1 cellular context compared by ENCODE assay signal in the genomic region with DNA sequence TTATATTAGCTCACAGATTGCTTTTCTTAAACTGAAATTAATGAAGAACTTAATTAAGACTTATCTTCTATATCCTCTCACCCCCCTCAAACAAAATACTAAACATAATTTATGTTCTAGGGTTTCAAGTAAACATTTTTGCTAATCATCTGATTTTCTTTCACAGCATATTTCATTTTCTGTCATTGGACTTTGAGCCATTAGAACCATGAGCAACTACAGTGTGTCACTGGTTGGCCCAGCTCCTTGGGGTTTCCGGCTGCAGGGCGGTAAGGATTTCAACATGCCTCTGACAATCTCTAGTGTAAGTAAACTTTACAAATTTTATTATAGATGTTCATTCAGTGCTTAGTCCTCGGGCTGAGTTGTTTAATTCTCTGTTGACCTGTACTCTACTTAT.
A peak's percentile ranks its signal among the peaks of the same experiment; 100 is the strongest.
TF ChIP-seq lines count a peak whose summit lies in the region.

No MANE protein-coding gene starts in this region.

TF ChIP-seq in HepG2, 621 proteins besides CTCF, POLR2A, EP300 and RAD21 (continued from another document and continues in another):
- TF ChIP-seq, protein P1, sequence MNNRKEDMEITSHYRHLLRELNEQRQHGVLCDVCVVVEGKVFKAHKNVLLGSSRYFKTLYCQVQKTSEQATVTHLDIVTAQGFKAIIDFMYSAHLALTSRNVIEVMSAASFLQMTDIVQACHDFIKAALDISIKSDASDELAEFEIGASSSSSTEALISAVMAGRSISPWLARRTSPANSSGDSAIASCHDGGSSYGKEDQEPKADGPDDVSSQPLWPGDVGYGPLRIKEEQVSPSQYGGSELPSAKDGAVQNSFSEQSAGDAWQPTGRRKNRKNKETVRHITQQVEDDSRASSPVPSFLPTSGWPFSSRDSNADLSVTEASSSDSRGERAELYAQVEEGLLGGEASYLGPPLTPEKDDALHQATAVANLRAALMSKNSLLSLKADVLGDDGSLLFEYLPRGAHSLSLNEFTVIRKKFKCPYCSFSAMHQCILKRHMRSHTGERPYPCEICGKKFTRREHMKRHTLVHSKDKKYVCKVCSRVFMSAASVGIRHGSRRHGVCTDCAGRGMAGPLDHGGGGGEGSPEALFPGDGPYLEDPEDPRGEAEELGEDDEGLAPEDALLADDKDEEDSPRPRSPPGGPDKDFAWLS (CRISPR knock-in tag; IDR thresholded peaks at IDR 0.05; ENCODE audit: borderline replicate concordance): no peak
- no peak for TF ChIP-seq SMYD3 (CRISPR knock-in tag; IDR thresholded peaks at IDR 0.05)
- TF ChIP-seq IKZF4 (CRISPR knock-in tag; IDR thresholded peaks at IDR 0.05; ENCODE audit: borderline replicate concordance, low read depth, not compliant biosample characterization): no peak
- 0 out of 2 replicates have a peak, but pooled peaks have one; percentile 24 for TF ChIP-seq RCOR2 (CRISPR knock-in tag; IDR thresholded peaks at IDR 0.05)
- TF ChIP-seq GABPB1 (CRISPR knock-in tag; IDR thresholded peaks at IDR 0.05): peak; percentile 30; the same call in 1 of the 2 replicates
- no peak for TF ChIP-seq FOXC1 (CRISPR knock-in tag; IDR thresholded peaks at IDR 0.05; ENCODE audit: borderline replicate concordance)
- TF ChIP-seq ZNF230 (CRISPR knock-in tag; IDR thresholded peaks at IDR 0.05): no peak
- TF ChIP-seq, protein P2, sequence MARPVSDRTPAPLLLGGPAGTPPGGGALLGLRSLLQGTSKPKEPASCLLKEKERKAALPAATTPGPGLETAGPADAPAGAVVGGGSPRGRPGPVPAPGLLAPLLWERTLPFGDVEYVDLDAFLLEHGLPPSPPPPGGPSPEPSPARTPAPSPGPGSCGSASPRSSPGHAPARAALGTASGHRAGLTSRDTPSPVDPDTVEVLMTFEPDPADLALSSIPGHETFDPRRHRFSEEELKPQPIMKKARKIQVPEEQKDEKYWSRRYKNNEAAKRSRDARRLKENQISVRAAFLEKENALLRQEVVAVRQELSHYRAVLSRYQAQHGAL (CRISPR knock-in tag; IDR thresholded peaks at IDR 0.05; ENCODE audit: not compliant biosample characterization): no peak
- peak; percentile 74; the same call in 1 of the 2 replicates for TF ChIP-seq CEBPB (IDR thresholded peaks at IDR 0.05; ENCODE audit: borderline replicate concordance, low read depth, low read length)
- TF ChIP-seq, protein P3, sequence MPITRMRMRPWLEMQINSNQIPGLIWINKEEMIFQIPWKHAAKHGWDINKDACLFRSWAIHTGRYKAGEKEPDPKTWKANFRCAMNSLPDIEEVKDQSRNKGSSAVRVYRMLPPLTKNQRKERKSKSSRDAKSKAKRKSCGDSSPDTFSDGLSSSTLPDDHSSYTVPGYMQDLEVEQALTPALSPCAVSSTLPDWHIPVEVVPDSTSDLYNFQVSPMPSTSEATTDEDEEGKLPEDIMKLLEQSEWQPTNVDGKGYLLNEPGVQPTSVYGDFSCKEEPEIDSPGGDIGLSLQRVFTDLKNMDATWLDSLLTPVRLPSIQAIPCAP (CRISPR knock-in tag; IDR thresholded peaks at IDR 0.05; ENCODE audit: low read depth): no peak
- TF ChIP-seq STAG1 (CRISPR knock-in tag; IDR thresholded peaks at IDR 0.05): no peak
- TF ChIP-seq, protein P4, sequence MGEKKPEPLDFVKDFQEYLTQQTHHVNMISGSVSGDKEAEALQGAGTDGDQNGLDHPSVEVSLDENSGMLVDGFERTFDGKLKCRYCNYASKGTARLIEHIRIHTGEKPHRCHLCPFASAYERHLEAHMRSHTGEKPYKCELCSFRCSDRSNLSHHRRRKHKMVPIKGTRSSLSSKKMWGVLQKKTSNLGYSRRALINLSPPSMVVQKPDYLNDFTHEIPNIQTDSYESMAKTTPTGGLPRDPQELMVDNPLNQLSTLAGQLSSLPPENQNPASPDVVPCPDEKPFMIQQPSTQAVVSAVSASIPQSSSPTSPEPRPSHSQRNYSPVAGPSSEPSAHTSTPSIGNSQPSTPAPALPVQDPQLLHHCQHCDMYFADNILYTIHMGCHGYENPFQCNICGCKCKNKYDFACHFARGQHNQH (CRISPR knock-in tag; IDR thresholded peaks at IDR 0.05): peak; percentile 62; the same call in 1 of the 2 replicates
- no peak for TF ChIP-seq MBD4 (IDR thresholded peaks at IDR 0.05; ENCODE audit: borderline replicate concordance, low read length)
- TF ChIP-seq HOXA9 (CRISPR knock-in tag; IDR thresholded peaks at IDR 0.05; ENCODE audit: borderline replicate concordance): no peak
- no peak for TF ChIP-seq SP5 (CRISPR knock-in tag; IDR thresholded peaks at IDR 0.05; ENCODE audit: borderline replicate concordance, low read depth)
- no peak for TF ChIP-seq SOX13 (IDR thresholded peaks at IDR 0.05)
- 0 out of 4 replicates have a peak, but pooled peaks of 1 of the 2 experiments have one; percentile 13 for TF ChIP-seq SOX13 (CRISPR knock-in tag; conservative IDR thresholded peaks at IDR 0.05 in 1 of 2, IDR thresholded peaks at IDR 0.05 in 1 of 2)
- no peak for TF ChIP-seq NPAS2 (CRISPR knock-in tag; IDR thresholded peaks at IDR 0.05; ENCODE audit: borderline replicate concordance)
- no peak for TF ChIP-seq ZNF546 (CRISPR knock-in tag; conservative IDR thresholded peaks at IDR 0.05)
- TF ChIP-seq, protein P5, sequence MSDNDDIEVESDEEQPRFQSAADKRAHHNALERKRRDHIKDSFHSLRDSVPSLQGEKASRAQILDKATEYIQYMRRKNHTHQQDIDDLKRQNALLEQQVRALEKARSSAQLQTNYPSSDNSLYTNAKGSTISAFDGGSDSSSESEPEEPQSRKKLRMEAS (IDR thresholded peaks at IDR 0.05): no peak
- no peak for TF ChIP-seq MED8 (CRISPR knock-in tag; IDR thresholded peaks at IDR 0.05; ENCODE audit: insufficient replicate concordance)
- TF ChIP-seq PTBP1 (IDR thresholded peaks at IDR 0.05; ENCODE audit: low read depth, low read length, poor library complexity, severe bottlenecking): no peak
- TF ChIP-seq HNF4G (IDR thresholded peaks at IDR 0.05; ENCODE audit: borderline replicate concordance, low read depth, low read length): peak; percentile 39; the same call in 1 of the 2 replicates
- TF ChIP-seq HNF4G (CRISPR knock-in tag; IDR thresholded peaks at IDR 0.05; ENCODE audit: borderline replicate concordance, low read depth): no peak
- no peak for TF ChIP-seq IRF2 (CRISPR knock-in tag; IDR thresholded peaks at IDR 0.05)
- TF ChIP-seq, protein P6, sequence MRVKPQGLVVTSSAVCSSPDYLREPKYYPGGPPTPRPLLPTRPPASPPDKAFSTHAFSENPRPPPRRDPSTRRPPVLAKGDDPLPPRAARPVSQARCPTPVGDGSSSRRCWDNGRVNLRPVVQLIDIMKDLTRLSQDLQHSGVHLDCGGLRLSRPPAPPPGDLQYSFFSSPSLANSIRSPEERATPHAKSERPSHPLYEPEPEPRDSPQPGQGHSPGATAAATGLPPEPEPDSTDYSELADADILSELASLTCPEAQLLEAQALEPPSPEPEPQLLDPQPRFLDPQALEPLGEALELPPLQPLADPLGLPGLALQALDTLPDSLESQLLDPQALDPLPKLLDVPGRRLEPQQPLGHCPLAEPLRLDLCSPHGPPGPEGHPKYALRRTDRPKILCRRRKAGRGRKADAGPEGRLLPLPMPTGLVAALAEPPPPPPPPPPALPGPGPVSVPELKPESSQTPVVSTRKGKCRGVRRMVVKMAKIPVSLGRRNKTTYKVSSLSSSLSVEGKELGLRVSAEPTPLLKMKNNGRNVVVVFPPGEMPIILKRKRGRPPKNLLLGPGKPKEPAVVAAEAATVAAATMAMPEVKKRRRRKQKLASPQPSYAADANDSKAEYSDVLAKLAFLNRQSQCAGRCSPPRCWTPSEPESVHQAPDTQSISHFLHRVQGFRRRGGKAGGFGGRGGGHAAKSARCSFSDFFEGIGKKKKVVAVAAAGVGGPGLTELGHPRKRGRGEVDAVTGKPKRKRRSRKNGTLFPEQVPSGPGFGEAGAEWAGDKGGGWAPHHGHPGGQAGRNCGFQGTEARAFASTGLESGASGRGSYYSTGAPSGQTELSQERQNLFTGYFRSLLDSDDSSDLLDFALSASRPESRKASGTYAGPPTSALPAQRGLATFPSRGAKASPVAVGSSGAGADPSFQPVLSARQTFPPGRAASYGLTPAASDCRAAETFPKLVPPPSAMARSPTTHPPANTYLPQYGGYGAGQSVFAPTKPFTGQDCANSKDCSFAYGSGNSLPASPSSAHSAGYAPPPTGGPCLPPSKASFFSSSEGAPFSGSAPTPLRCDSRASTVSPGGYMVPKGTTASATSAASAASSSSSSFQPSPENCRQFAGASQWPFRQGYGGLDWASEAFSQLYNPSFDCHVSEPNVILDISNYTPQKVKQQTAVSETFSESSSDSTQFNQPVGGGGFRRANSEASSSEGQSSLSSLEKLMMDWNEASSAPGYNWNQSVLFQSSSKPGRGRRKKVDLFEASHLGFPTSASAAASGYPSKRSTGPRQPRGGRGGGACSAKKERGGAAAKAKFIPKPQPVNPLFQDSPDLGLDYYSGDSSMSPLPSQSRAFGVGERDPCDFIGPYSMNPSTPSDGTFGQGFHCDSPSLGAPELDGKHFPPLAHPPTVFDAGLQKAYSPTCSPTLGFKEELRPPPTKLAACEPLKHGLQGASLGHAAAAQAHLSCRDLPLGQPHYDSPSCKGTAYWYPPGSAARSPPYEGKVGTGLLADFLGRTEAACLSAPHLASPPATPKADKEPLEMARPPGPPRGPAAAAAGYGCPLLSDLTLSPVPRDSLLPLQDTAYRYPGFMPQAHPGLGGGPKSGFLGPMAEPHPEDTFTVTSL (CRISPR knock-in tag; IDR thresholded peaks at IDR 0.05; ENCODE audit: borderline replicate concordance): no peak
- no peak for TF ChIP-seq KDM1A (CRISPR knock-in tag; IDR thresholded peaks at IDR 0.05)
- no peak for TF ChIP-seq RBAK (CRISPR knock-in tag; IDR thresholded peaks at IDR 0.05)
- TF ChIP-seq NAIF1 (CRISPR knock-in tag; IDR thresholded peaks at IDR 0.05; ENCODE audit: borderline replicate concordance): no peak
- no peak for TF ChIP-seq DNMT1 (CRISPR knock-in tag; IDR thresholded peaks at IDR 0.05)
- no peak for TF ChIP-seq ZNF331 (CRISPR knock-in tag; IDR thresholded peaks at IDR 0.05)
- TF ChIP-seq, protein P7, sequence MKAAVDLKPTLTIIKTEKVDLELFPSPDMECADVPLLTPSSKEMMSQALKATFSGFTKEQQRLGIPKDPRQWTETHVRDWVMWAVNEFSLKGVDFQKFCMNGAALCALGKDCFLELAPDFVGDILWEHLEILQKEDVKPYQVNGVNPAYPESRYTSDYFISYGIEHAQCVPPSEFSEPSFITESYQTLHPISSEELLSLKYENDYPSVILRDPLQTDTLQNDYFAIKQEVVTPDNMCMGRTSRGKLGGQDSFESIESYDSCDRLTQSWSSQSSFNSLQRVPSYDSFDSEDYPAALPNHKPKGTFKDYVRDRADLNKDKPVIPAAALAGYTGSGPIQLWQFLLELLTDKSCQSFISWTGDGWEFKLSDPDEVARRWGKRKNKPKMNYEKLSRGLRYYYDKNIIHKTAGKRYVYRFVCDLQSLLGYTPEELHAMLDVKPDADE (CRISPR knock-in tag; IDR thresholded peaks at IDR 0.05): no peak
- TF ChIP-seq, protein P8, sequence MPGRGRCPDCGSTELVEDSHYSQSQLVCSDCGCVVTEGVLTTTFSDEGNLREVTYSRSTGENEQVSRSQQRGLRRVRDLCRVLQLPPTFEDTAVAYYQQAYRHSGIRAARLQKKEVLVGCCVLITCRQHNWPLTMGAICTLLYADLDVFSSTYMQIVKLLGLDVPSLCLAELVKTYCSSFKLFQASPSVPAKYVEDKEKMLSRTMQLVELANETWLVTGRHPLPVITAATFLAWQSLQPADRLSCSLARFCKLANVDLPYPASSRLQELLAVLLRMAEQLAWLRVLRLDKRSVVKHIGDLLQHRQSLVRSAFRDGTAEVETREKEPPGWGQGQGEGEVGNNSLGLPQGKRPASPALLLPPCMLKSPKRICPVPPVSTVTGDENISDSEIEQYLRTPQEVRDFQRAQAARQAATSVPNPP (CRISPR knock-in tag; IDR thresholded peaks at IDR 0.05): 0 out of 2 replicates have a peak, but pooled peaks have one; percentile 30
- no peak for TF ChIP-seq MEIS2 (CRISPR knock-in tag; IDR thresholded peaks at IDR 0.05)
- no peak for TF ChIP-seq PCBP2 (optimal IDR thresholded peaks at IDR 0.05; ENCODE audit: low read depth, low read length, poor library complexity, severe bottlenecking)
- no peak for TF ChIP-seq MTA3 (CRISPR knock-in tag; IDR thresholded peaks at IDR 0.05)
- no peak for TF ChIP-seq MLLT10 (CRISPR knock-in tag; IDR thresholded peaks at IDR 0.05)
- TF ChIP-seq CBFB (CRISPR knock-in tag; IDR thresholded peaks at IDR 0.05): no peak
- no peak for TF ChIP-seq ZNF143 (CRISPR knock-in tag; IDR thresholded peaks at IDR 0.05)
- TF ChIP-seq, protein P9, sequence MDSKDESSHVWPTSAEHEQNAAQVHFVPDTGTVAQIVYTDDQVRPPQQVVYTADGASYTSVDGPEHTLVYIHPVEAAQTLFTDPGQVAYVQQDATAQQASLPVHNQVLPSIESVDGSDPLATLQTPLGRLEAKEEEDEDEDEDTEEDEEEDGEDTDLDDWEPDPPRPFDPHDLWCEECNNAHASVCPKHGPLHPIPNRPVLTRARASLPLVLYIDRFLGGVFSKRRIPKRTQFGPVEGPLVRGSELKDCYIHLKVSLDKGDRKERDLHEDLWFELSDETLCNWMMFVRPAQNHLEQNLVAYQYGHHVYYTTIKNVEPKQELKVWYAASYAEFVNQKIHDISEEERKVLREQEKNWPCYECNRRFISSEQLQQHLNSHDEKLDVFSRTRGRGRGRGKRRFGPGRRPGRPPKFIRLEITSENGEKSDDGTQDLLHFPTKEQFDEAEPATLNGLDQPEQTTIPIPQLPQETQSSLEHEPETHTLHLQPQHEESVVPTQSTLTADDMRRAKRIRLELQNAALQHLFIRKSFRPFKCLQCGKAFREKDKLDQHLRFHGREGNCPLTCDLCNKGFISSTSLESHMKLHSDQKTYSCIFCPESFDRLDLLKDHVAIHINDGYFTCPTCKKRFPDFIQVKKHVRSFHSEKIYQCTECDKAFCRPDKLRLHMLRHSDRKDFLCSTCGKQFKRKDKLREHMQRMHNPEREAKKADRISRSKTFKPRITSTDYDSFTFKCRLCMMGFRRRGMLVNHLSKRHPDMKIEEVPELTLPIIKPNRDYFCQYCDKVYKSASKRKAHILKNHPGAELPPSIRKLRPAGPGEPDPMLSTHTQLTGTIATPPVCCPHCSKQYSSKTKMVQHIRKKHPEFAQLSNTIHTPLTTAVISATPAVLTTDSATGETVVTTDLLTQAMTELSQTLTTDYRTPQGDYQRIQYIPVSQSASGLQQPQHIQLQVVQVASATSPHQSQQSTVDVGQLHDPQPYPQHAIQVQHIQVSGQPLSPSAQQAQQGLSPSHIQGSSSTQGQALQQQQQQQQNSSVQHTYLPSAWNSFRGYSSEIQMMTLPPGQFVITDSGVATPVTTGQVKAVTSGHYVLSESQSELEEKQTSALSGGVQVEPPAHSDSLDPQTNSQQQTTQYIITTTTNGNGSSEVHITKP (CRISPR knock-in tag; IDR thresholded peaks at IDR 0.05; ENCODE audit: low read depth): no peak
- no peak for TF ChIP-seq MIER3 (CRISPR knock-in tag; IDR thresholded peaks at IDR 0.05; ENCODE audit: borderline replicate concordance)
- no peak for TF ChIP-seq U2AF1 (optimal IDR thresholded peaks at IDR 0.05; ENCODE audit: low read depth, low read length)
- TF ChIP-seq ZEB1 (IDR thresholded peaks at IDR 0.05; ENCODE audit: insufficient replicate concordance, low read depth): no peak
- TF ChIP-seq ZNF772 (CRISPR knock-in tag; IDR thresholded peaks at IDR 0.05): no peak
- no peak for TF ChIP-seq ZNF296 (CRISPR knock-in tag; conservative IDR thresholded peaks at IDR 0.05)
- TF ChIP-seq, protein P10, sequence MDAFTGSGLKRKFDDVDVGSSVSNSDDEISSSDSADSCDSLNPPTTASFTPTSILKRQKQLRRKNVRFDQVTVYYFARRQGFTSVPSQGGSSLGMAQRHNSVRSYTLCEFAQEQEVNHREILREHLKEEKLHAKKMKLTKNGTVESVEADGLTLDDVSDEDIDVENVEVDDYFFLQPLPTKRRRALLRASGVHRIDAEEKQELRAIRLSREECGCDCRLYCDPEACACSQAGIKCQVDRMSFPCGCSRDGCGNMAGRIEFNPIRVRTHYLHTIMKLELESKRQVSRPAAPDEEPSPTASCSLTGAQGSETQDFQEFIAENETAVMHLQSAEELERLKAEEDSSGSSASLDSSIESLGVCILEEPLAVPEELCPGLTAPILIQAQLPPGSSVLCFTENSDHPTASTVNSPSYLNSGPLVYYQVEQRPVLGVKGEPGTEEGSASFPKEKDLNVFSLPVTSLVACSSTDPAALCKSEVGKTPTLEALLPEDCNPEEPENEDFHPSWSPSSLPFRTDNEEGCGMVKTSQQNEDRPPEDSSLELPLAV (CRISPR knock-in tag; conservative IDR thresholded peaks at IDR 0.05; ENCODE audit: low read depth): no peak
